8 cellular contexts compared by ENCODE assay signal in genomic region chr10:119305860-119306513, GRCh38.
A peak's percentile ranks its signal among the peaks of the same experiment; 100 is the strongest.
DNase-seq lines count a peak whose midpoint lies in the region; ATAC-seq, FAIRE-seq and TF ChIP-seq lines count a peak whose summit lies in the region.

No MANE protein-coding gene starts in this region.

- DNase-seq in DMS53 treated with DMSO at 0.1 percent for 48 hours (lab: John Stamatoyannopoulos, UW; ENCODE audit: unreplicated experiment) (peak; percentile 23), HTR-8/SVneo (ENCODE audit: insufficient read length, low spot score) (peak; percentile 84), T-helper 22 cell (ENCODE audit: low read depth) (peak; percentile 83), astrocyte of the spinal cord (ENCODE audit: low read depth, low spot score) (peak; percentile 97), lung microvascular endothelial cell (ENCODE audit: low read depth in 2 of 2) (peak; percentile 98 to 99), frontal cortex (ENCODE audit: low spot score in 2 of 2) (no peak)
- peak; percentile 84 to 86 for DNase-seq in stimulated activated CD8-positive, alpha-beta memory T cell treated with anti-CD3 and anti-CD28 coated beads, Interleukin-15, amount 100 ng/mL, for 48 hours (ENCODE audit: low read depth in 2 of 2)

- peak; percentile 47 for ATAC-seq in GM21390 (IDR thresholded peaks at IDR 0.05; ENCODE audit: unreplicated experiment)

- no peak for TF ChIP-seq CTCF in astrocyte of the spinal cord (IDR thresholded peaks at IDR 0.05; ENCODE audit: low read depth, low read length)

- in situ Hi-C loops in astrocyte of the spinal cord (cut with HindIII; ENCODE audit: low sequenced_read_pairs), result no loop called here

- no peak overlapping the region for H3K4me3 ChIP-seq in astrocyte of the spinal cord (ENCODE audit: low read depth, low read length)

- no peak for FAIRE-seq in HTR-8/SVneo (lab: Jason Lieb, UNC)
- FAIRE-seq in frontal cortex (lab: Jason Lieb, UNC), result no peak

Comparison
In these comparisons a context has a peak if more than half of its experiments do, and no peak if none do; other contexts are left out.
1. DNase-seq: peak in DMS53 treated with DMSO at 0.1 percent for 48 hours (single experiment), HTR-8/SVneo (single experiment), T-helper 22 cell (single experiment), astrocyte of the spinal cord (single experiment), lung microvascular endothelial cell (2 of 2) and stimulated activated CD8-positive, alpha-beta memory T cell treated with anti-CD3 and anti-CD28 coated beads, Interleukin-15, amount 100 ng/mL, for 48 hours (2 of 2); none in frontal cortex (0 of 2).